9 cellular contexts compared by ENCODE assay signal in the genomic region with DNA sequence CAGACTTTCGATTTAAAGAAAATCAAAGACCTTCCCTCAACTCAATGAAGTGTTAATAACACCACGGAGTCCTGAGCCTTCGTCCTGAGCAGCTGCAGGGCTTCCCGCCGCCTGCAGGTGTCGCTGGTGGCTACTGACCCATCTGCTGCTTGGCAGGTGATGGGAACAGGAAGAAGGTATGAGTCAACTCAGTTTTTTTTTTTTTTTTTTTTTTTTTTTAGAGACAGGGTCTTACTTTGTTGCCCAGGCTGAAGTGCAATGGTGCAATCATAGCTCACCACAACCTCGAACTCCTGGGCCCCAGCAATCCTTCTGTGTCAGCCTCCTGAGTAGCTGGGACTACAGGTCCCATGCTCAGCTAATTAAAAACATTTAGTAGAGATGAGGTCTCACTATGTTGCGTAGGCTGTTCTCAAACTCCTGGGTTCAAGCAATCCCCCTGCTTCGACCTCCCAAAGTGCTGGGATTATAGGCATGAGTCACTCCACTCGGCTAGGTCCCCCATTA.
A peak's percentile ranks its signal among the peaks of the same experiment; 100 is the strongest.
DNase-seq lines count a peak whose midpoint lies in the region; ATAC-seq and TF ChIP-seq lines count a peak whose summit lies in the region.
"Had no signal": no experiment of that assay in that cellular context is flagged by ENCODE, and none has a peak within 500 bp of the region (broad histone marks: within the 10 kb centered on the region; RNA-seq: fewer than 3 reads in every experiment).

No MANE protein-coding gene starts in this region.

- TF ChIP-seq EP300 in gastroesophageal sphincter (IDR thresholded peaks at IDR 0.05), result no peak

- no peaks in the 10 kb centered on the region for H3K36me3 Mint-ChIP-seq in activated T-helper 1 cell treated with anti-CD3 and anti-CD28 coated beads, Interleukin-12 subunit alpha, Interleukin-12 subunit beta, Interleukin-2, Interleukin-4 antibody, amounts not matched to agents 30 ng/mL and 10 ng/mL and 1 ng/mL, durations not matched to agents 14 hours and 24 hours and 36 hours (ENCODE audit: low read depth)

- TF ChIP-seq POLR2A in gastroesophageal sphincter (IDR thresholded peaks at IDR 0.05), result no peak
- no peak for TF ChIP-seq POLR2A in prostate gland (IDR thresholded peaks at IDR 0.05)

- peak overlapping the region; percentile 84 for H2AFZ ChIP-seq in OCI-LY3 (ENCODE audit: low read depth, low read length)

- peak overlapping the region; percentile 42 for H3K4me3 ChIP-seq in OCI-LY3 (ENCODE audit: low read length)
- no peak overlapping the region for H3K4me3 ChIP-seq in gastroesophageal sphincter
- H3K4me3 ChIP-seq in prostate gland, result no peak overlapping the region

- H3K9me3 Mint-ChIP-seq in activated T-helper 1 cell treated with anti-CD3 and anti-CD28 coated beads, Interleukin-12 subunit alpha, Interleukin-12 subunit beta, Interleukin-2, Interleukin-4 antibody, amounts not matched to agents 30 ng/mL and 10 ng/mL and 1 ng/mL, durations not matched to agents 14 hours and 24 hours and 36 hours, result no peaks in the 10 kb centered on the region

- H3K4me2 ChIP-seq in OCI-LY3 (ENCODE audit: low read length), result peak overlapping the region; percentile 71

- peak overlapping the region; percentile 71 for H3K9ac ChIP-seq in OCI-LY3 (ENCODE audit: low read length)

- no peak overlapping the region for H3K4me3 Mint-ChIP-seq in activated T-helper 1 cell treated with anti-CD3 and anti-CD28 coated beads, Interleukin-12 subunit alpha, Interleukin-12 subunit beta, Interleukin-2, Interleukin-4 antibody, amounts not matched to agents 30 ng/mL and 10 ng/mL and 1 ng/mL, durations not matched to agents 14 hours and 24 hours and 36 hours

- H3K79me2 ChIP-seq in OCI-LY3 (ENCODE audit: low read length), result no peaks in the 10 kb centered on the region

- 25 to 45% methylated on average over 10 of the region's 10 CpGs for WGBS in gastroesophageal sphincter (ENCODE audit: low coverage in 1 of 2), 2 donors
- 59% methylated on average over 10 of the region's 10 CpGs for WGBS in prostate gland

- intact Hi-C loops in activated T-helper 1 cell treated with anti-CD3 and anti-CD28 coated beads, Interleukin-12 subunit alpha, Interleukin-12 subunit beta, Interleukin-2, Interleukin-4 antibody, amounts not matched to agents 30 ng/mL and 10 ng/mL and 1 ng/mL, durations not matched to agents 14 hours and 24 hours and 36 hours (cut with micrococcal nuclease), result loop anchor here (1.0 to 5.0 kb wide), 3 partner anchors 59 to 471 kb away; no protein-coding TSS in a partner anchor
- intact Hi-C loops in prostate gland (cut with DNase I), result loop anchor here (5.0 kb wide), 1 partner anchor 401 kb away; a partner anchor contains a TSS

- H3K27me3 ChIP-seq in OCI-LY3 (ENCODE audit: low read depth, low read length) (no peaks in the 10 kb centered on the region), gastroesophageal sphincter (peaks cover 7% of the 10 kb centered on the region), prostate gland (replicated peaks; ENCODE audit: insufficient read depth) (no peaks in the 10 kb centered on the region)

- H4K20me1 ChIP-seq in OCI-LY3 (ENCODE audit: insufficient read depth, low read length), result no peaks in the 10 kb centered on the region

- peak overlapping the region; percentile 41 for H3K27ac Mint-ChIP-seq in activated T-helper 1 cell treated with anti-CD3 and anti-CD28 coated beads, Interleukin-12 subunit alpha, Interleukin-12 subunit beta, Interleukin-2, Interleukin-4 antibody, amounts not matched to agents 30 ng/mL and 10 ng/mL and 1 ng/mL, durations not matched to agents 14 hours and 24 hours and 36 hours

- ATAC-seq in GM18868 (IDR thresholded peaks at IDR 0.05; ENCODE audit: unreplicated experiment) (peak; percentile 93), HG03066 (IDR thresholded peaks at IDR 0.05; ENCODE audit: low read depth, unreplicated experiment) (peak; percentile 98), gastroesophageal sphincter (no peak)

- H3K4me1 Mint-ChIP-seq in activated T-helper 1 cell treated with anti-CD3 and anti-CD28 coated beads, Interleukin-12 subunit alpha, Interleukin-12 subunit beta, Interleukin-2, Interleukin-4 antibody, amounts not matched to agents 30 ng/mL and 10 ng/mL and 1 ng/mL, durations not matched to agents 14 hours and 24 hours and 36 hours (ENCODE audit: low read depth), result peaks cover 12% of the 10 kb centered on the region

- H3K36me3 ChIP-seq in OCI-LY3 (replicated peaks; ENCODE audit: low read depth, low read length) (peaks cover 7% of the 10 kb centered on the region), gastroesophageal sphincter (no peaks in the 10 kb centered on the region), prostate gland (no peaks in the 10 kb centered on the region)

- H3K9me3 ChIP-seq in OCI-LY3 (ENCODE audit: insufficient read depth, low read length) (no peaks in the 10 kb centered on the region), gastroesophageal sphincter (no peaks in the 10 kb centered on the region), prostate gland (no peaks in the 10 kb centered on the region)

- TF ChIP-seq CTCF in OCI-LY3 (IDR thresholded peaks at IDR 0.05; ENCODE audit: low read depth, low read length), result peak; percentile 64
- TF ChIP-seq CTCF in gastroesophageal sphincter (IDR thresholded peaks at IDR 0.05), result peak; percentile 16 to 57 (median 38)
- peak; percentile 18 to 76 (median 50) for TF ChIP-seq CTCF in prostate gland (IDR thresholded peaks at IDR 0.05)

- DNase-seq in AML-193 (lab: John Stamatoyannopoulos, UW) (peak; percentile 10 to 48), prostate gland (ENCODE audit: low spot score) (peak; percentile 24), DMS79 treated with DMSO at 0.1 percent for 48 hours (lab: John Stamatoyannopoulos, UW) (no peak)
- DNase-seq in activated T-helper 1 cell treated with anti-CD3 and anti-CD28 coated beads, Interleukin-12 subunit alpha, Interleukin-12 subunit beta, Interleukin-2, Interleukin-4 antibody, amounts not matched to agents 30 ng/mL and 10 ng/mL and 1 ng/mL, durations not matched to agents 14 hours and 24 hours and 36 hours (ENCODE audit: low spot score), result peak; percentile 53

- peaks cover 35% of the 10 kb centered on the region for H3K27me3 Mint-ChIP-seq in activated T-helper 1 cell treated with anti-CD3 and anti-CD28 coated beads, Interleukin-12 subunit alpha, Interleukin-12 subunit beta, Interleukin-2, Interleukin-4 antibody, amounts not matched to agents 30 ng/mL and 10 ng/mL and 1 ng/mL, durations not matched to agents 14 hours and 24 hours and 36 hours (ENCODE audit: insufficient read depth)
- H3K27me3 Mint-ChIP-seq: IgD-negative memory B cell had no signal

- H3K4me1 ChIP-seq in OCI-LY3 (ENCODE audit: low read length) (peaks cover 27% of the 10 kb centered on the region), gastroesophageal sphincter (no peaks in the 10 kb centered on the region), prostate gland (replicated peaks) (peaks cover 21% of the 10 kb centered on the region)

- peak overlapping the region; percentile 86 for H3K27ac ChIP-seq in OCI-LY3 (ENCODE audit: low read length)
- H3K27ac ChIP-seq in gastroesophageal sphincter, result no peak overlapping the region
- no peak overlapping the region for H3K27ac ChIP-seq in prostate gland
